In genomic region chr10:8221481-8221880, GRCh38 we compare ENCODE assay signal across 20 cellular contexts.
A peak's percentile ranks its signal among the peaks of the same experiment; 100 is the strongest.
DNase-seq lines count a peak whose midpoint lies in the region; ATAC-seq and TF ChIP-seq lines count a peak whose summit lies in the region.
"Had no signal": no experiment of that assay in that cellular context is flagged by ENCODE, and none has a peak within 500 bp of the region (broad histone marks: within the 10 kb centered on the region; RNA-seq: fewer than 3 reads in every experiment).

No MANE protein-coding gene starts in this region.

- H3K36me3 ChIP-seq in heart right ventricle, result no peaks in the 10 kb centered on the region
- no peaks in the 10 kb centered on the region for H3K36me3 ChIP-seq in right atrium auricular region
- no peaks in the 10 kb centered on the region for H3K36me3 ChIP-seq in spleen
- H3K36me3 ChIP-seq: BLaER1 had no signal

- ATAC-seq in heart right ventricle, result peak in 6 of 8 donors; percentile 27 to 78 (median 64)
- no peak for ATAC-seq in right cardiac atrium
- ATAC-seq in sciatic nerve, result peak; percentile 86
- ATAC-seq in GM21390 (IDR thresholded peaks at IDR 0.05; ENCODE audit: unreplicated experiment), result no peak

- no peak for TF ChIP-seq CTCF in heart right ventricle (IDR thresholded peaks at IDR 0.05)
- no peak for TF ChIP-seq CTCF in right atrium auricular region (IDR thresholded peaks at IDR 0.05)
- TF ChIP-seq CTCF in spleen (IDR thresholded peaks at IDR 0.05 in 8 of 11, conservative IDR thresholded peaks at IDR 0.05 in 3 of 11), result no peak

- peak overlapping the region in 5 of 10 donors; percentile 21 to 33 (median 25) for H3K4me3 ChIP-seq in heart right ventricle
- peak overlapping the region in 1 of 2 donors; percentile 17 for H3K4me3 ChIP-seq in right atrium auricular region
- H3K4me3 ChIP-seq in right cardiac atrium (ENCODE audit: low read length), result peak overlapping the region; percentile 16
- H3K4me3 ChIP-seq in spleen, result peak overlapping the region in 1 of 8 donors; percentile 17
- H3K4me3 ChIP-seq: BLaER1, SK-N-MC had no signal

- no peak for TF ChIP-seq POLR2A in spleen (IDR thresholded peaks at IDR 0.05)

- WGBS in heart right ventricle, 2 donors, result 41 to 46% methylated on average over 7 of the region's 7 CpGs
- WGBS in right cardiac atrium, result 42% methylated on average over 7 of the region's 7 CpGs
- 63 to 78% (median 72%) methylated on average over 7 of the region's 7 CpGs for WGBS in spleen, 5 donors

- H3K9me3 ChIP-seq in heart right ventricle, result peaks cover 0 to 11% (median 0%) of the 10 kb centered on the region in 11 donors
- H3K9me3 ChIP-seq in right atrium auricular region, result peaks cover 0 to 4% of the 10 kb centered on the region in 2 donors
- no peaks in the 10 kb centered on the region for H3K9me3 ChIP-seq in right cardiac atrium (ENCODE audit: control insufficient read depth, low read length)
- H3K9me3 ChIP-seq in spleen, result peaks cover 0 to 20% (median 11%) of the 10 kb centered on the region in 8 donors

- intact Hi-C loops in heart right ventricle (cut with DNase I), result no loop called here
- intact Hi-C loops in right cardiac atrium (cut with DNase I), result no loop called here
- intact Hi-C loops in sciatic nerve (cut with DNase I), result no loop called here
- intact Hi-C loops in spleen (cut with DNase I; ENCODE audit: low total_unique reads), result no loop called here

- H3K27me3 ChIP-seq in heart right ventricle, result no peaks in the 10 kb centered on the region
- H3K27me3 ChIP-seq in right atrium auricular region, result no peaks in the 10 kb centered on the region
- no peaks in the 10 kb centered on the region for H3K27me3 ChIP-seq in right cardiac atrium (ENCODE audit: control insufficient read depth, insufficient read depth)
- peaks cover 0 to 12% (median 0%) of the 10 kb centered on the region in 7 donors for H3K27me3 ChIP-seq in spleen (replicated peaks in 1 of 7)
- H3K27me3 ChIP-seq: BLaER1 had no signal

- H3K27ac ChIP-seq in heart right ventricle (peak overlapping the region in 5 of 10 donors; percentile 0 to 23 (median 16)), right atrium auricular region (no peak overlapping the region), right cardiac atrium (ENCODE audit: low read length) (no peak overlapping the region), spleen (no peak overlapping the region)
- H3K27ac ChIP-seq: BLaER1, SK-N-MC had no signal

- H3K4me1 ChIP-seq in heart right ventricle, result peaks cover 0 to 6% (median 0%) of the 10 kb centered on the region in 9 donors
- H3K4me1 ChIP-seq in right atrium auricular region, result no peaks in the 10 kb centered on the region
- no peaks in the 10 kb centered on the region for H3K4me1 ChIP-seq in right cardiac atrium (ENCODE audit: control insufficient read depth, insufficient read depth, low read length)
- peaks cover 0 to 7% (median 0%) of the 10 kb centered on the region in 6 donors for H3K4me1 ChIP-seq in spleen
- H3K4me1 ChIP-seq: BLaER1 had no signal

- DNase-seq in heart right ventricle, result peak in 1 of 2 donors; percentile 38
- DNase-seq in right atrium auricular region (ENCODE audit: low spot score), result no peak
- DNase-seq in right cardiac atrium, result peak in 1 of 3 donors; percentile 62
- DNase-seq in sciatic nerve (ENCODE audit: low spot score), result peak; percentile 63
- no peak for DNase-seq in mesenteric fat pad (ENCODE audit: low spot score)
- no peak for DNase-seq in spleen
- DNase-seq: CD4-positive, CD25-positive, alpha-beta regulatory T cell; DMS153; DND-41; NCI-H1048; NCI-H1417; NCI-H1694; NCI-H2029 treated with DMSO at 0.1 percent for 48 hours; NCI-H446 treated with DMSO at 0.1 percent for 48 hours; NCI-H526; RPMI8226; SHP77 treated with DMSO at 0.1 percent for 48 hours had no signal

Comparison
In these comparisons a context has a peak if more than half of its experiments do, and no peak if none do; other contexts are left out.
1. ATAC-seq: peak in heart right ventricle (6 of 8) and sciatic nerve (single experiment); none in right cardiac atrium (0 of 2) and GM21390 (single experiment).